1 cellular context compared by ENCODE assay signal in the genomic region with DNA sequence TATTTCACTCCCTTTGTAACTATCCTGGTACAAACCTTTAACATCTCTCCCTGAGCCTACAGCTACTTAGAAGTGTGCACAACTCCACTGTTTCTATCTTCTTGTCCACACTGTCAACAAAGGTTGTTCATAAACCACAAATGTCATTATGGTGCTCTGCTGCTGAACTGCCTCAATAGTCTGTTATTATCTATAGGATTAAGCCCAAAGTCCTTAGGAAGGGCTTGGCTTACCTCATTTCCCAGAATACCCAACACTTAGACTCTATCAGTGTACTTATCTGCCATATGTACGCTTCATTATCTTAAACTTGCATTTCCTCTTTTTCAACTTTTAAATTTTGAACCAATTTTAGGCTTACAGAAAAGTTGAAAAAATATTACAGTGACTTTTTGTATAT.
TF ChIP-seq lines count a peak whose summit lies in the region.

No MANE protein-coding gene starts in this region.

TF ChIP-seq in K562, 482 proteins besides CTCF, POLR2A, EP300 and RAD21 (continued from another document and continues in another):
- TF ChIP-seq ILK (tag; IDR thresholded peaks at IDR 0.05; ENCODE audit: borderline replicate concordance, low read depth) (no peak), GTF2F1 (IDR thresholded peaks at IDR 0.05; ENCODE audit: low read depth, low read length) (no peak), ZNF23 (CRISPR knock-in tag; IDR thresholded peaks at IDR 0.05) (no peak), CBX5 (IDR thresholded peaks at IDR 0.05; ENCODE audit: borderline replicate concordance, low read depth) (no peak), PTTG1 (tag; IDR thresholded peaks at IDR 0.05; ENCODE audit: low read depth) (no peak), NELFE (IDR thresholded peaks at IDR 0.05; ENCODE audit: insufficient read depth, insufficient read length) (no peak), SMC3 (conservative IDR thresholded peaks at IDR 0.05; ENCODE audit: insufficient read depth, low read depth, low read length) (no peak), KLF1 (tag; IDR thresholded peaks at IDR 0.05) (no peak), RERE (CRISPR knock-in tag; IDR thresholded peaks at IDR 0.05; ENCODE audit: borderline replicate concordance) (no peak), ZNF311 (CRISPR knock-in tag; IDR thresholded peaks at IDR 0.05) (0 out of 2 replicates have a peak, but pooled peaks have one; percentile 55), LEF1 (IDR thresholded peaks at IDR 0.05) (peak; percentile 87), GATAD2B (IDR thresholded peaks at IDR 0.05; ENCODE audit: borderline replicate concordance) (peak; percentile 67; the same call in 1 of the 2 replicates), HES1 (IDR thresholded peaks at IDR 0.05; ENCODE audit: low read depth) (peak; percentile 99), ZNF830 (CRISPR knock-in tag; IDR thresholded peaks at IDR 0.05) (no peak), ZNF511 (CRISPR knock-in tag; IDR thresholded peaks at IDR 0.05) (no peak), CEBPG (CRISPR knock-in tag; IDR thresholded peaks at IDR 0.05) (no peak), CEBPG (tag; conservative IDR thresholded peaks at IDR 0.05 in 1 of 2, IDR thresholded peaks at IDR 0.05 in 1 of 2) (no peak), ZNF239 (CRISPR knock-in tag; IDR thresholded peaks at IDR 0.05) (no peak; the same call in 1 of the 2 replicates), VEZF1 (CRISPR knock-in tag; IDR thresholded peaks at IDR 0.05) (0 out of 2 replicates have a peak, but pooled peaks have one; percentile 26), ZKSCAN8 (CRISPR knock-in tag; IDR thresholded peaks at IDR 0.05) (no peak), RBM34 (IDR thresholded peaks at IDR 0.05; ENCODE audit: borderline replicate concordance, insufficient read depth, low read length) (no peak), GTF2B (IDR thresholded peaks at IDR 0.05; ENCODE audit: extremely low read depth, insufficient read length) (no peak), ZFX (CRISPR knock-in tag; IDR thresholded peaks at IDR 0.05) (no peak), ZNF282 (CRISPR knock-in tag; IDR thresholded peaks at IDR 0.05) (no peak), HMG20A (CRISPR knock-in tag; conservative IDR thresholded peaks at IDR 0.05) (no peak), ATF7 (IDR thresholded peaks at IDR 0.05) (peak; percentile 95), ZNF274 (IDR thresholded peaks at IDR 0.05; ENCODE audit: borderline replicate concordance, low read depth, low read length) (no peak), SIRT6 (IDR thresholded peaks at IDR 0.05; ENCODE audit: low read depth, low read length) (no peak), PURB (CRISPR knock-in tag; IDR thresholded peaks at IDR 0.05; ENCODE audit: low read depth) (no peak), ZNF384 (IDR thresholded peaks at IDR 0.05; ENCODE audit: low read depth, low read length) (no peak), ZNF717 (CRISPR knock-in tag; IDR thresholded peaks at IDR 0.05) (no peak), ZNF12 (CRISPR knock-in tag; IDR thresholded peaks at IDR 0.05) (no peak), TAF1 (IDR thresholded peaks at IDR 0.05; ENCODE audit: control insufficient read depth, extremely low read depth, insufficient read depth, low read length, severe bottlenecking) (no peak), MCM5 (IDR thresholded peaks at IDR 0.05; ENCODE audit: low read depth) (no peak), THAP7 (CRISPR knock-in tag; IDR thresholded peaks at IDR 0.05) (no peak), ZNF707 (CRISPR knock-in tag; conservative IDR thresholded peaks at IDR 0.05) (no peak), ZKSCAN3 (CRISPR knock-in tag; IDR thresholded peaks at IDR 0.05) (no peak)
- TF ChIP-seq, protein P1, sequence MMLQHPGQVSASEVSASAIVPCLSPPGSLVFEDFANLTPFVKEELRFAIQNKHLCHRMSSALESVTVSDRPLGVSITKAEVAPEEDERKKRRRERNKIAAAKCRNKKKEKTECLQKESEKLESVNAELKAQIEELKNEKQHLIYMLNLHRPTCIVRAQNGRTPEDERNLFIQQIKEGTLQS (IDR thresholded peaks at IDR 0.05): peak; percentile 88; the same call in 1 of the 2 replicates
- TF ChIP-seq, protein P1 (CRISPR knock-in tag; conservative IDR thresholded peaks at IDR 0.05): no peak
- TF ChIP-seq, protein P2, sequence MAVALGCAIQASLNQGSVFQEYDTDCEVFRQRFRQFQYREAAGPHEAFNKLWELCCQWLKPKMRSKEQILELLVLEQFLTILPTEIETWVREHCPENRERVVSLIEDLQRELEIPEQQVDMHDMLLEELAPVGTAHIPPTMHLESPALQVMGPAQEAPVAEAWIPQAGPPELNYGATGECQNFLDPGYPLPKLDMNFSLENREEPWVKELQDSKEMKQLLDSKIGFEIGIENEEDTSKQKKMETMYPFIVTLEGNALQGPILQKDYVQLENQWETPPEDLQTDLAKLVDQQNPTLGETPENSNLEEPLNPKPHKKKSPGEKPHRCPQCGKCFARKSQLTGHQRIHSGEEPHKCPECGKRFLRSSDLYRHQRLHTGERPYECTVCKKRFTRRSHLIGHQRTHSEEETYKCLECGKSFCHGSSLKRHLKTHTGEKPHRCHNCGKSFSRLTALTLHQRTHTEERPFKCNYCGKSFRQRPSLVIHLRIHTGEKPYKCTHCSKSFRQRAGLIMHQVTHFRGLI (CRISPR knock-in tag; IDR thresholded peaks at IDR 0.05): no peak
- TF ChIP-seq, protein P3, sequence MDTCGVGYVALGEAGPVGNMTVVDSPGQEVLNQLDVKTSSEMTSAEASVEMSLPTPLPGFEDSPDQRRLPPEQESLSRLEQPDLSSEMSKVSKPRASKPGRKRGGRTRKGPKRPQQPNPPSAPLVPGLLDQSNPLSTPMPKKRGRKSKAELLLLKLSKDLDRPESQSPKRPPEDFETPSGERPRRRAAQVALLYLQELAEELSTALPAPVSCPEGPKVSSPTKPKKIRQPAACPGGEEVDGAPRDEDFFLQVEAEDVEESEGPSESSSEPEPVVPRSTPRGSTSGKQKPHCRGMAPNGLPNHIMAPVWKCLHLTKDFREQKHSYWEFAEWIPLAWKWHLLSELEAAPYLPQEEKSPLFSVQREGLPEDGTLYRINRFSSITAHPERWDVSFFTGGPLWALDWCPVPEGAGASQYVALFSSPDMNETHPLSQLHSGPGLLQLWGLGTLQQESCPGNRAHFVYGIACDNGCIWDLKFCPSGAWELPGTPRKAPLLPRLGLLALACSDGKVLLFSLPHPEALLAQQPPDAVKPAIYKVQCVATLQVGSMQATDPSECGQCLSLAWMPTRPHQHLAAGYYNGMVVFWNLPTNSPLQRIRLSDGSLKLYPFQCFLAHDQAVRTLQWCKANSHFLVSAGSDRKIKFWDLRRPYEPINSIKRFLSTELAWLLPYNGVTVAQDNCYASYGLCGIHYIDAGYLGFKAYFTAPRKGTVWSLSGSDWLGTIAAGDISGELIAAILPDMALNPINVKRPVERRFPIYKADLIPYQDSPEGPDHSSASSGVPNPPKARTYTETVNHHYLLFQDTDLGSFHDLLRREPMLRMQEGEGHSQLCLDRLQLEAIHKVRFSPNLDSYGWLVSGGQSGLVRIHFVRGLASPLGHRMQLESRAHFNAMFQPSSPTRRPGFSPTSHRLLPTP (IDR thresholded peaks at IDR 0.05; ENCODE audit: borderline replicate concordance, extremely low read depth, insufficient read length): no peak
